In genomic region chr9:81915801-81916505, GRCh38 we compare ENCODE assay signal across 22 cellular contexts. TPM values are rescaled to one million over a fixed set of nuclear protein-coding genes. Genes with fewer than 3 reads are reported as not detected.
DNase-seq lines count a peak whose midpoint lies in the region.
"Had no signal": no experiment of that assay in that cellular context is flagged by ENCODE, and none has a peak within 500 bp of the region (broad histone marks: within the 10 kb centered on the region; RNA-seq: fewer than 3 reads in every experiment).

No MANE protein-coding gene starts in this region.

- peak; percentile 17 for DNase-seq in AG08395 (ENCODE audit: low spot score)
- DNase-seq in LoVo (ENCODE audit: low spot score) = peak; percentile 4
- peak; percentile 85 for DNase-seq in amniotic epithelial cell (ENCODE audit: low read depth)
- peak; percentile 19 for DNase-seq in myocyte (ENCODE audit: low read depth)
- no peak for DNase-seq in DMS153 treated with DMSO at 0.1 percent for 48 hours (lab: John Stamatoyannopoulos, UW; ENCODE audit: unreplicated experiment)
- DNase-seq in SIG-M5 (lab: John Stamatoyannopoulos, UW) = no peak
- no peak for DNase-seq in RKO (ENCODE audit: low spot score)
- DNase-seq in NCI-H1092 treated with DMSO at 0.1 percent for 48 hours (lab: John Stamatoyannopoulos, UW) = no peak
- DNase-seq: 8988T; AML-193; CD4-positive, alpha-beta T cell; DMS53; EL; GDM1; Kasumi-1; MG63; NCI-H2029; NCI-H446 treated with DMSO at 0.1 percent for 48 hours; NCI-H526; SJCRH30 had no signal

RNA-seq across cellular contexts. Expression of gene SPATA31D4, which starts 12.3 kb away (rescaled TPM):
- not detected in 2 replicates for total RNA-seq in myocyte
- polyA plus RNA-seq in myocyte (2012) = not detected
- total RNA-seq: CD4-positive, alpha-beta T cell; GM12878; K562; SJCRH30 had no signal
- polyA plus RNA-seq: GM12878, K562 had no signal

RNA-seq across cellular contexts. Expression of gene SPATA31D3, which starts 27.3 kb away (rescaled TPM):
- total RNA-seq in myocyte = not detected in 2 replicates
- not detected for polyA plus RNA-seq in myocyte (2012)
- total RNA-seq: CD4-positive, alpha-beta T cell; GM12878; K562; SJCRH30 had no signal
- polyA plus RNA-seq: GM12878, K562 had no signal

Comparison
In these comparisons a context has a peak if more than half of its experiments do, and no peak if none do; other contexts are left out.
1. DNase-seq: peak in AG08395 (single experiment), LoVo (single experiment), amniotic epithelial cell (single experiment) and myocyte (single experiment); none in DMS153 treated with DMSO at 0.1 percent for 48 hours (single experiment), SIG-M5 (single experiment), RKO (single experiment) and NCI-H1092 treated with DMSO at 0.1 percent for 48 hours (single experiment).